22 cellular contexts compared by ENCODE assay signal in the genomic region with DNA sequence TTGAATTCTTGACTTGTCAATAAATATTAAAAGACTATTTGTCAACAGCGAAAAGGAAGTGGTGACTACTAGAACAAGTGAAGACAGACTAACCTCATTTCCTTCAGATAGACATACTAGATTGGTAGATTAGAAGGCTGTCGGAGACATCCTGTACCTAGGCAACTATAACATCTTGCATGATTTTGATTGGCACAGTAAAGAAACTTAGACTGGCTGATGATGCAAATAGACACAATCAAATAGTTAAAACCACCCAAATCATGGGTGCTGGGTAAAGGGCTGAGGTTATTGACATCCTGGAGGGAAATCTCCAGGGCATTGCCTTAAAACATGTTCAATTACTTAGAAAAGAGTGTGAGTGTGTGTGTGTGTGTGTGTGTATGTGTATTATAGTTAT.
A peak's percentile ranks its signal among the peaks of the same experiment; 100 is the strongest.
DNase-seq lines count a peak whose midpoint lies in the region; ATAC-seq, FAIRE-seq and TF ChIP-seq lines count a peak whose summit lies in the region.
"Had no signal": no experiment of that assay in that cellular context is flagged by ENCODE, and none has a peak within 500 bp of the region (broad histone marks: within the 10 kb centered on the region; RNA-seq: fewer than 3 reads in every experiment).

No MANE protein-coding gene starts in this region.

- ATAC-seq in right lobe of liver (peak in 3 of 4 donors; percentile 17 to 35 (median 34)), HepG2 (no peak), T-helper 17 cell (peak; percentile 90), left lung (peak; percentile 10)
- ATAC-seq: GM23338, heart left ventricle had no signal

- H3K4me1 Mint-ChIP-seq in T-helper 17 cell: peaks cover 36% of the 10 kb centered on the region
- H3K4me1 Mint-ChIP-seq in Caco-2 (ENCODE audit: low read depth, unreplicated experiment): peaks cover 17% of the 10 kb centered on the region

- POLR2A ChIA-PET in HepG2 (lab: Yijun Ruan, JAX): no interaction called here
- POLR2A ChIA-PET in Caco-2 (lab: Charles Lee): no interaction called here

- BruUV-seq in HepG2 (replicated peaks; lab: Mats Ljungman, UMichigan) (no TSS peak), Caco-2 (replicated peaks; lab: Mats Ljungman, UMichigan) (no TSS peak)

- H3K4me1 ChIP-seq in right lobe of liver (no peaks in the 10 kb centered on the region), HepG2 (ENCODE audit: insufficient read depth, low read length) (no peaks in the 10 kb centered on the region), left lung (peaks cover 0 to 11% of the 10 kb centered on the region in 2 donors), Caco-2 (peaks cover 9% of the 10 kb centered on the region; the same call in 1 of the 2 replicates), BE2C (no peaks in the 10 kb centered on the region)

- no peak for FAIRE-seq in HepG2 (lab: Jason Lieb, UNC)

- 79% methylated on average over 2 of the region's 2 CpGs for WGBS in right lobe of liver (ENCODE audit: insufficient coverage, low coverage, low lambda C conversion rate, missing lambda C conversion rate)
- WGBS in HepG2 (ENCODE audit: low lambda C conversion rate): 0% methylated on average over 2 of the region's 2 CpGs

- H3K4me3 Mint-ChIP-seq in T-helper 17 cell (peak overlapping the region; percentile 60), Caco-2 (ENCODE audit: unreplicated experiment) (no peak overlapping the region)
- H3K4me3 Mint-ChIP-seq: endodermal cell, GM23338, naive B cell had no signal

- H3K27me3 ChIP-seq in right lobe of liver (no peaks in the 10 kb centered on the region), HepG2 (ENCODE audit: control insufficient read depth in 1 of 2, insufficient read depth in 2 of 2, low read length in 2 of 2) (peaks cover 0 to 2% of the 10 kb centered on the region in 2 experiments; a peak in 2 of 5 replicates), left lung (no peaks in the 10 kb centered on the region), Caco-2 (replicated peaks; ENCODE audit: control insufficient read depth, insufficient read depth, low read length) (no peaks in the 10 kb centered on the region), BE2C (peaks cover 6% of the 10 kb centered on the region; the same call in 1 of the 2 replicates)
- H3K27me3 ChIP-seq: heart left ventricle, suprapubic skin had no signal

- H3K9ac ChIP-seq in HepG2 (ENCODE audit: insufficient read depth, low read depth, low read length): no peak overlapping the region

- in situ Hi-C loops in HepG2 (cut with HindIII; ENCODE audit: extremely low pct_ligation_motif_present, low pct_unique_long_range_greater_than_20kb): no loop called here

- CTCF ChIA-PET in HepG2 (lab: Yijun Ruan, JAX; ENCODE audit: low intra/inter-chr PET ratio, low total read pairs) (no interaction called here), Caco-2 (lab: Charles Lee) (no interaction called here)

- H3K9me3 Mint-ChIP-seq in Caco-2 (ENCODE audit: unreplicated experiment): no peaks in the 10 kb centered on the region
- H3K9me3 Mint-ChIP-seq: GM23338, naive B cell had no signal

- no peaks in the 10 kb centered on the region for H3K79me2 ChIP-seq in HepG2 (ENCODE audit: insufficient read depth, low read length)

- H3K27ac Mint-ChIP-seq in T-helper 17 cell (peak overlapping the region; percentile 93), Caco-2 (ENCODE audit: unreplicated experiment) (no peak overlapping the region)
- H3K27ac Mint-ChIP-seq: endodermal cell, GM23338, naive B cell had no signal

- no peaks in the 10 kb centered on the region for H3K36me3 ChIP-seq in right lobe of liver
- H3K36me3 ChIP-seq in HepG2 (replicated peaks in 1 of 2; ENCODE audit: control insufficient read depth in 1 of 2, insufficient read depth in 2 of 2, low read length in 2 of 2): no peaks in the 10 kb centered on the region
- no peaks in the 10 kb centered on the region for H3K36me3 ChIP-seq in left lung
- H3K36me3 ChIP-seq in Caco-2 (ENCODE audit: control insufficient read depth, insufficient read depth, low read length): no peaks in the 10 kb centered on the region
- no peaks in the 10 kb centered on the region for H3K36me3 ChIP-seq in BE2C
- H3K36me3 ChIP-seq: suprapubic skin had no signal

- no peak overlapping the region for H2AFZ ChIP-seq in HepG2 (ENCODE audit: low read length)
- H2AFZ ChIP-seq: GM23338 had no signal

- intact Hi-C loops in right lobe of liver (cut with DNase I) (no loop called here), HepG2 (cut with micrococcal nuclease; ENCODE audit: unreplicated experiment) (no loop called here), left lung (cut with DNase I) (no loop called here), Caco-2 (cut with micrococcal nuclease; ENCODE audit: unreplicated experiment) (no loop called here)

- TF ChIP-seq EP300 in HepG2 (IDR thresholded peaks at IDR 0.05; ENCODE audit: low read depth in 2 of 2, low read length in 2 of 2) (no peak), HepG2 (CRISPR knock-in tag; IDR thresholded peaks at IDR 0.05; ENCODE audit: borderline replicate concordance) (no peak)

- H3K9me3 ChIP-seq in right lobe of liver (no peaks in the 10 kb centered on the region), HepG2 (ENCODE audit: low read length) (no peaks in the 10 kb centered on the region), T-helper 17 cell (ENCODE audit: control insufficient read depth, low read length, poor library complexity, severe bottlenecking) (no peaks in the 10 kb centered on the region), left lung (no peaks in the 10 kb centered on the region), Caco-2 (no peaks in the 10 kb centered on the region), BE2C (no peaks in the 10 kb centered on the region)
- H3K9me3 ChIP-seq: heart left ventricle, suprapubic skin had no signal

- TF ChIP-seq CTCF in right lobe of liver (IDR thresholded peaks at IDR 0.05): no peak
- TF ChIP-seq CTCF in HepG2 (CRISPR knock-in tag; IDR thresholded peaks at IDR 0.05): no peak
- TF ChIP-seq CTCF in left lung (IDR thresholded peaks at IDR 0.05): no peak
- no peak for TF ChIP-seq CTCF in Caco-2 (IDR thresholded peaks at IDR 0.05; ENCODE audit: insufficient read depth in 1 of 2, low read depth in 1 of 2, low read length in 1 of 2, severe bottlenecking in 1 of 2, unreplicated experiment in 1 of 2)
- no peak for TF ChIP-seq CTCF in GM10266 (IDR thresholded peaks at IDR 0.05; ENCODE audit: control insufficient read depth, insufficient read depth, low read depth, missing control alignments)
- TF ChIP-seq CTCF in BE2C (IDR thresholded peaks at IDR 0.05; ENCODE audit: low read depth, low read length): no peak

- no peaks in the 10 kb centered on the region for H4K20me1 ChIP-seq in HepG2 (ENCODE audit: insufficient read depth, low read length)

- TF ChIP-seq POLR2A in right lobe of liver (IDR thresholded peaks at IDR 0.05) (no peak), HepG2 (IDR thresholded peaks at IDR 0.05; ENCODE audit: insufficient read depth in 1 of 2, low read depth in 2 of 2, low read length in 2 of 2) (no peak)

- no peak overlapping the region for H3K4me3 ChIP-seq in right lobe of liver
- H3K4me3 ChIP-seq in HepG2 (replicated peaks in 1 of 3; ENCODE audit: insufficient read depth in 1 of 3, low read depth in 2 of 3, low read length in 3 of 3): no peak overlapping the region
- no peak overlapping the region for H3K4me3 ChIP-seq in left lung
- no peak overlapping the region for H3K4me3 ChIP-seq in Caco-2 (ENCODE audit: low read depth, low read length)
- no peak overlapping the region for H3K4me3 ChIP-seq in BE2C (ENCODE audit: low read depth, low read length)
- H3K4me3 ChIP-seq: GM23338, heart left ventricle, suprapubic skin had no signal

- no peak overlapping the region for H3K4me2 ChIP-seq in HepG2 (ENCODE audit: low read depth, low read length)
- H3K4me2 ChIP-seq: GM23338 had no signal

- no peak for TF ChIP-seq RAD21 in HepG2 (CRISPR knock-in tag; IDR thresholded peaks at IDR 0.05)

- H3K27ac ChIP-seq in right lobe of liver: no peak overlapping the region
- no peak overlapping the region for H3K27ac ChIP-seq in HepG2 (ENCODE audit: extremely low read length, insufficient read depth, low read length)
- no peak overlapping the region for H3K27ac ChIP-seq in left lung
- H3K27ac ChIP-seq: suprapubic skin had no signal

- H3K27me3 Mint-ChIP-seq in T-helper 17 cell: no peaks in the 10 kb centered on the region
- H3K27me3 Mint-ChIP-seq in Caco-2 (ENCODE audit: insufficient read depth, unreplicated experiment): no peaks in the 10 kb centered on the region
- H3K27me3 Mint-ChIP-seq: naive B cell had no signal

- peaks cover 4% of the 10 kb centered on the region for H3K36me3 Mint-ChIP-seq in T-helper 17 cell (ENCODE audit: low read depth)
- H3K36me3 Mint-ChIP-seq in Caco-2 (ENCODE audit: insufficient read depth, unreplicated experiment): no peaks in the 10 kb centered on the region
- H3K36me3 Mint-ChIP-seq: naive B cell had no signal

- DNase-seq in right lobe of liver (no peak), HepG2 (ENCODE audit: low spot score) (no peak), T-helper 17 cell (peak in 2 of 3 donors; percentile 12 to 13), left lung (no peak), Caco-2 (no peak), GM10266 (ENCODE audit: extremely low spot score) (no peak), BE2C (no peak)
- DNase-seq: activated CD4-positive, alpha-beta T cell treated with anti-CD3 and anti-CD28 coated beads, Interleukin-2, amount 50 U/mL, for 4 hours; cerebellar nuclear complex; endodermal cell; heart left ventricle; Kasumi-1; mammary epithelial cell; naive B cell; NCI-H2171 treated with DMSO at 0.1 percent for 48 hours; NCI-H774; posterior cingulate gyrus; SIG-M5; stimulated activated CD4-positive, alpha-beta T cell treated with anti-CD3 and anti-CD28 coated beads, Interleukin-4, amount 100 ng/mL, for 4 hours; T1000 had no signal

TF ChIP-seq in HepG2, 621 proteins besides CTCF, POLR2A, EP300 and RAD21:
- TF ChIP-seq U2AF1 (optimal IDR thresholded peaks at IDR 0.05; ENCODE audit: low read depth, low read length): no peak
TF ChIP-seq in HepG2: peak in this region for 0.

Comparison
In these comparisons a context has a peak if more than half of its experiments do, and no peak if none do; other contexts are left out.
1. DNase-seq: peak in T-helper 17 cell (2 of 3); none in right lobe of liver (0 of 3), HepG2 (single experiment), left lung (0 of 2), Caco-2 (0 of 2), GM10266 (single experiment) and BE2C (single experiment).